In the genomic region with DNA sequence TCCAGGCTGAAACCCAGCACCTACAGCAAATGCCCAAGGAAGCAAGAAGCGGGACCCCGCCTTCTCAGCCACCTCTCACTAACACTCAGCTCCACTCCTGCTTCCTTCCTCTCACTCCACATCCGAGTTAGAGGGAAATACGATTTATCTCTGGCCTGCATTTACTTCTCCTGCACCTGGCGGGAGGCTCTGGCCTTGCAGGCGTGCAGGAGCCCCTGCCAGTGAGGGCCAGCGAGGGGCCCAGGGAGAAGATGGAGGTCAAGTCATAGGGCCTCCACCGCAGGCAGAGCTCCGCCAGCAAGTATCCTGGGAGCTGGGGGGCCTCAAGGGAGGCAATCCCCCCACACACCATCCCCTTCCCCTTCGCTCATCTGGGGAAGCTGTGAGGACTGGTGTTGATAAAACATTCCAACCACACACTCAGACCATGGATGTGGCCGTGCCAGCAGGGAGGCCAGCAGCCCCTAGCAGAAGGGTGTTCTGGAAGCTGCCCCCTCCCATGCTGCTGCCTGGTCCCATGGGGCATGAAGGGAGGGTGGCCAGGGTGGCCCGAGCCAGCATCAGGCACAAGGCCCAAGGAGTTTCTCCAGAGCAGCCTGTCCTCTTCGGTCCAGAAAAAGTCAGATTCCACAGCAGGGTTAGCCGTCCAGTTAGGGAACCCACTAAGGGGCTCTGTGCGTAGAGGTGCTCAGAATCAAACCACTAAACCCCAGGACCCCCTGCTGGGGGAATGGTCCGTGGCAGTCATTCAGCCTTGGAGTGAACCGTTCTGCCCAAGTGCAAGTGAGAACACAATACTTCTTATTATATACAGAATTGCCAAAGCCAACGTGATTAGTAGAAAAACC, we compare ENCODE assay signal across 9 cellular contexts.
DNase-seq lines count a peak whose midpoint lies in the region; ATAC-seq and TF ChIP-seq lines count a peak whose summit lies in the region.
"Had no signal": no experiment of that assay in that cellular context is flagged by ENCODE, and none has a peak within 500 bp of the region (broad histone marks: within the 10 kb centered on the region; RNA-seq: fewer than 3 reads in every experiment).

No MANE protein-coding gene starts in this region.

- TF ChIP-seq CTCF in HFFc6 (IDR thresholded peaks at IDR 0.05) (no peak), choroid plexus epithelial cell (conservative IDR thresholded peaks at IDR 0.05; ENCODE audit: low read depth, low read length) (no peak), right lobe of liver (IDR thresholded peaks at IDR 0.05) (no peak), stomach (IDR thresholded peaks at IDR 0.05) (no peak)

- peak overlapping the region in 2 of 3 donors; percentile 31 to 33 for H3K27ac ChIP-seq in right lobe of liver
- H3K27ac ChIP-seq in stomach, result peak overlapping the region in 4 of 5 donors; percentile 73 to 86 (median 75)

- H3K27me3 ChIP-seq in right lobe of liver, result no peaks in the 10 kb centered on the region
- no peaks in the 10 kb centered on the region for H3K27me3 ChIP-seq in stomach

- H3K36me3 ChIP-seq in right lobe of liver (no peaks in the 10 kb centered on the region), stomach (peaks cover 0 to 4% (median 0%) of the 10 kb centered on the region in 4 donors)

- WGBS in right lobe of liver (ENCODE audit: insufficient coverage, low coverage, low lambda C conversion rate, missing lambda C conversion rate), result 48% methylated on average over 6 of the region's 18 CpGs
- WGBS in stomach, 5 donors, result 70 to 82% (median 80%) methylated on average over 14 to 18 of the region's 18 CpGs

- no peak for TF ChIP-seq POLR2A in right lobe of liver (IDR thresholded peaks at IDR 0.05)
- no peak for TF ChIP-seq POLR2A in stomach (IDR thresholded peaks at IDR 0.05)

- H3K9me3 Mint-ChIP-seq in HFFc6, result no peaks in the 10 kb centered on the region

- intact Hi-C loops in right lobe of liver (cut with DNase I), result no loop called here
- intact Hi-C loops in stomach (cut with DNase I; ENCODE audit: low total_unique reads), result no loop called here

- DNase-seq in HFFc6, result no peak
- no peak for DNase-seq in choroid plexus epithelial cell (ENCODE audit: low read depth)
- DNase-seq in right lobe of liver, result peak; percentile 17 to 39 (median 28)
- peak; percentile 24 for DNase-seq in stomach
- no peak for DNase-seq in amygdala (lab: John Stamatoyannopoulos, UW)
- DNase-seq in NCI-H524 (lab: John Stamatoyannopoulos, UW), result no peak
- no peak for DNase-seq in DMS79 (lab: John Stamatoyannopoulos, UW)

- H3K4me3 ChIP-seq in choroid plexus epithelial cell (ENCODE audit: low read depth, low read length) (peak overlapping the region; percentile 48), right lobe of liver (no peak overlapping the region), stomach (peak overlapping the region; percentile 38 to 41 (median 38))

- peak overlapping the region; percentile 88 for H3K4me3 Mint-ChIP-seq in HFFc6

- H3K9me3 ChIP-seq in right lobe of liver (no peaks in the 10 kb centered on the region), stomach (no peaks in the 10 kb centered on the region)

- H3K27me3 Mint-ChIP-seq in HFFc6 (ENCODE audit: insufficient read depth), result no peaks in the 10 kb centered on the region; the same call in 1 of the 2 replicates

- no peak for TF ChIP-seq EP300 in stomach (IDR thresholded peaks at IDR 0.05)

- peaks cover 17% of the 10 kb centered on the region for H3K4me1 Mint-ChIP-seq in HFFc6 (ENCODE audit: low read depth)

- ATAC-seq in right lobe of liver (peak in 2 of 4 donors; percentile 12 to 16), HG02610 (IDR thresholded peaks at IDR 0.05; ENCODE audit: unreplicated experiment) (no peak)
- ATAC-seq: esophagus mucosa had no signal

- H3K4me1 ChIP-seq in right lobe of liver, result peaks cover 0 to 6% (median 0%) of the 10 kb centered on the region in 4 donors
- peaks cover 21 to 88% (median 60%) of the 10 kb centered on the region in 4 donors for H3K4me1 ChIP-seq in stomach

- peaks cover 5% of the 10 kb centered on the region; the same call in 1 of the 2 replicates for H3K36me3 Mint-ChIP-seq in HFFc6 (ENCODE audit: low read depth)

- peak overlapping the region; percentile 91 for H3K27ac Mint-ChIP-seq in HFFc6

Comparison
In these comparisons a context has a peak if more than half of its experiments do, and no peak if none do; other contexts are left out.
1. DNase-seq: peak in right lobe of liver (3 of 3) and stomach (single experiment); none in HFFc6 (single experiment), choroid plexus epithelial cell (single experiment), amygdala (0 of 56), NCI-H524 (0 of 2) and DMS79 (single experiment).
2. H3K4me3 ChIP-seq: peak in choroid plexus epithelial cell (single experiment) and stomach (4 of 4); none in right lobe of liver (0 of 3).